In the genomic region with DNA sequence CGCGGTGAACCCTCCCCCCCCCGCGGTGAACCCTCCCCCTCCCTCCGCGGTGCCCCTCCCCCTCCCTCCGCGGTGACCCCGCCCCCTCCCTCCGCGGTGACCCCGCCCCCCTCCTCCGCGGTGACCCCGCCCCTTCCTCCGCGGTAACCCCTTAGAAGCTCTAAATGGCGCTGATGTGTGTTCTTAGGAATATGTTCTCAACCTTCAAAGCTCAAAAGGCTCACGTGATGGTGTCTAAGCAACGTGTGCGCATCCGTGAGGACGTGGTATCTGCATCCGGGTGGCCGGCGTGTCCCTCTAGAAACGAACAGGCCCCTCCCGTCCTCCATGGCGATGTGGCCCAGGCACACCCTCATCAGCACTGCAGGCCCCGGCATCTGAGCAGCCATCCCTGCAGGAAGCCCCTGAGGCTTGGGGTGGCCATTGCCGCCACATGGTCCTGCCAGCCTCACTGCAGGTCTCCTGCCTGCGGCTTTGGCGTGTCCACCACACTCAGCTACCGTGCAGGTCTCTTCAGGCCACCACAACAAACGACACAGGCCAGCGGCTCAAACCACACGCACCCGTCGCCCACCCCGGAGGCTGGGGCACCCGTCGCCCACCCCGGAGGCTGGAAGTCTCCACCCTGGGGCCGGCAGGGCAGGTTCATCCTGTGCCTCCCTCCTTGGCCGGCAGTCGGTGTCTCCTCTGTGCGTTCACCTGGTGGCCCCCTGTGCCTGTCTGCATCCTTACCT, we compare ENCODE assay signal across 12 cellular contexts. TPM values are rescaled to one million over a fixed set of nuclear protein-coding genes. Genes with fewer than 3 reads are reported as not detected.
DNase-seq lines count a peak whose midpoint lies in the region; ATAC-seq, FAIRE-seq and TF ChIP-seq lines count a peak whose summit lies in the region.
"Had no signal": no experiment of that assay in that cellular context is flagged by ENCODE, and none has a peak within 500 bp of the region (broad histone marks: within the 10 kb centered on the region; RNA-seq: fewer than 3 reads in every experiment).

No MANE protein-coding gene starts in this region.

- H3K36me3 ChIP-seq in SJCRH30, result no peaks in the 10 kb centered on the region

- H3K9me3 ChIP-seq in SJCRH30 (replicated peaks), result no peaks in the 10 kb centered on the region

- DNase-seq in Caki2 (ENCODE audit: low read depth), result peak; percentile 41
- DNase-seq in SW480 (ENCODE audit: low spot score), result peak; percentile 31
- no peak for DNase-seq in central memory CD8-positive, alpha-beta T cell (ENCODE audit: low spot score in 2 of 2)
- DNase-seq in GM19239 (ENCODE audit: insufficient read length, low spot score), result no peak
- no peak for DNase-seq in SJCRH30
- DNase-seq in AML-193 (lab: John Stamatoyannopoulos, UW), result no peak
- DNase-seq: stimulated activated CD4-positive, alpha-beta T cell treated with anti-CD3 and anti-CD28 coated beads, Interleukin-4, amount 100 ng/mL, for 1 hour had no signal

- no peaks in the 10 kb centered on the region for H3K9me3 Mint-ChIP-seq in central memory CD8-positive, alpha-beta T cell
- H3K9me3 Mint-ChIP-seq: activated T-helper 2 cell treated with anti-CD3 and anti-CD28 coated beads, Interferon-gamma antibody, Interleukin-2, Interleukin-4, amounts not matched to agents 10 μg/mL and 5 μg/mL and 100 μg/mL, durations not matched to agents 14 hours and 24 hours and 36 hours had no signal

- H3K27me3 Mint-ChIP-seq in central memory CD8-positive, alpha-beta T cell, result no peaks in the 10 kb centered on the region

- H3K36me3 Mint-ChIP-seq in central memory CD8-positive, alpha-beta T cell (ENCODE audit: insufficient read depth), result peaks cover 19% of the 10 kb centered on the region

- TF ChIP-seq CTCF in 22Rv1 (IDR thresholded peaks at IDR 0.05), result no peak

- FAIRE-seq in GM19239 (lab: Jason Lieb, UNC), result no peak
- FAIRE-seq: endometrium had no signal

- H3K27me3 ChIP-seq in SJCRH30, result no peaks in the 10 kb centered on the region

- peak overlapping the region; percentile 60 for H3K27ac ChIP-seq in 22Rv1
- no peak overlapping the region for H3K27ac ChIP-seq in SJCRH30
- H3K27ac ChIP-seq: KMS-11 had no signal

- H3K4me3 ChIP-seq in SJCRH30, result no peak overlapping the region

- peak overlapping the region; percentile 78 for H3K4me3 Mint-ChIP-seq in central memory CD8-positive, alpha-beta T cell

- H3K27ac Mint-ChIP-seq in central memory CD8-positive, alpha-beta T cell (ENCODE audit: low read depth), result peak overlapping the region; percentile 67
- H3K27ac Mint-ChIP-seq: activated T-helper 2 cell treated with anti-CD3 and anti-CD28 coated beads, Interferon-gamma antibody, Interleukin-2, Interleukin-4, amounts not matched to agents 10 μg/mL and 5 μg/mL and 100 μg/mL, durations not matched to agents 14 hours and 24 hours and 36 hours had no signal

- in situ Hi-C loops in Caki2 (cut with HindIII; ENCODE audit: low pct_unique_long_range_greater_than_20kb, low sequenced_read_pairs), result no loop called here

- ATAC-seq in central memory CD8-positive, alpha-beta T cell (replicated peaks; ENCODE audit: extremely low read depth, poor library complexity, severe bottlenecking), result peak; percentile 59
- no peak for ATAC-seq in HG02610 (IDR thresholded peaks at IDR 0.05; ENCODE audit: unreplicated experiment)

- H3K4me1 ChIP-seq in SJCRH30, result no peaks in the 10 kb centered on the region

- H3K4me1 Mint-ChIP-seq in central memory CD8-positive, alpha-beta T cell, result peaks cover 37% of the 10 kb centered on the region

RNA-seq across cellular contexts. Expression of gene FBRSL1, which starts 14.5 kb away (rescaled TPM):
- 6.7 and 8.3 TPM in 2 replicates for total RNA-seq in Caki2 (2014; rRNA removed; shearing (Covaris generic); ENCODE audit: low replicate concordance)
- total RNA-seq in SJCRH30 (2014; rRNA removed; shearing (Covaris generic)), result 15.6 and 15.7 TPM in 2 replicates

Comparison
In these comparisons a context has a peak if more than half of its experiments do, and no peak if none do; other contexts are left out.
1. DNase-seq: peak in Caki2 (single experiment) and SW480 (single experiment); none in central memory CD8-positive, alpha-beta T cell (0 of 2), GM19239 (single experiment), SJCRH30 (0 of 2) and AML-193 (0 of 2).